In the genomic region with DNA sequence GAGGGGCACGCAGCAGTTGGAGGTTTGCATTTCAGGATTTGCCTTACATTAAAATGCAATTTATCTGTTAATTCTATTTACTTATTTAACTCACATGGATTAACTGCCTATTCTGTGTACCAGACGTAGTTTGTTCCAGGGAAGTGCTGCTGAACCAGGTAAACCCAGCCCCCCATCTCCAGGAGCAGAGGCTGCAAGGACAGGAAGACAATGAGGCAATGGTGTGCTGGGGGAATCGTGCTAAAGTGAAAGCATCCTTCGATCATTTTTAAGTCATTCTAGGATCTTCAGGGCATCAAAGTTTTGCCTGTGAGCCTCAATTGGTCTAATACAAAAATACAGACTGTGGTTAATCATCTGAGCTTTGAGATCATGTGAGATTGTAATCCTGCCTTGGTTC, we compare ENCODE assay signal across 14 cellular contexts.
DNase-seq lines count a peak whose midpoint lies in the region; ATAC-seq and TF ChIP-seq lines count a peak whose summit lies in the region.
"Had no signal": no experiment of that assay in that cellular context is flagged by ENCODE, and none has a peak within 500 bp of the region (broad histone marks: within the 10 kb centered on the region; RNA-seq: fewer than 3 reads in every experiment).

No MANE protein-coding gene starts in this region.

- H3K9ac ChIP-seq in DND-41 (ENCODE audit: low read depth, low read length) = no peak overlapping the region
- H3K9ac ChIP-seq: neural progenitor cell had no signal

- TF ChIP-seq CTCF in DND-41 (IDR thresholded peaks at IDR 0.05; ENCODE audit: borderline replicate concordance, extremely low read depth, low read length, poor library complexity, severe bottlenecking) (no peak), GM10248 (IDR thresholded peaks at IDR 0.05; ENCODE audit: control extremely low read depth, extremely low read depth, low read depth, missing control alignments) (no peak)

- H3K9me3 Mint-ChIP-seq in activated CD4-positive, alpha-beta T cell treated with anti-CD3 and anti-CD28 coated beads for 36 hours (ENCODE audit: low read depth) = peaks cover 7% of the 10 kb centered on the region
- peaks cover 26% of the 10 kb centered on the region for H3K9me3 Mint-ChIP-seq in activated T-helper 2 cell treated with anti-CD3 and anti-CD28 coated beads, Interferon-gamma antibody, Interleukin-2, Interleukin-4, amounts not matched to agents 10 μg/mL and 5 μg/mL and 100 μg/mL, durations not matched to agents 14 hours and 24 hours and 36 hours
- peaks cover 0 to 26% (median 6%) of the 10 kb centered on the region in 11 donors for H3K9me3 Mint-ChIP-seq in naive thymus-derived CD4-positive, alpha-beta T cell

- DNase-seq in activated CD4-positive, alpha-beta T cell treated with anti-CD3 and anti-CD28 coated beads for 36 hours = no peak
- no peak for DNase-seq in activated CD4-positive, alpha-beta T cell treated with anti-CD3 and anti-CD28 coated beads, Interleukin-2, amount 50 U/mL, for 4 hours
- DNase-seq in DND-41 (no peak), erythroblast (lab: John Stamatoyannopoulos, UW) (no peak), GM10248 (ENCODE audit: extremely low spot score) (no peak), T-helper 9 cell (no peak)
- no peak for DNase-seq in activated T-helper 2 cell treated with anti-CD3 and anti-CD28 coated beads, Interferon-gamma antibody, Interleukin-2, Interleukin-4, amounts not matched to agents 10 μg/mL and 5 μg/mL and 100 μg/mL, durations not matched to agents 14 hours and 24 hours and 36 hours (ENCODE audit: low spot score)
- peak in 2 of 9 donors; percentile 42 to 60 for DNase-seq in naive thymus-derived CD4-positive, alpha-beta T cell
- DNase-seq: 8988T, left ventricle myocardium superior, NCI-H1436, WERI-Rb-1 had no signal

- peaks cover 2% of the 10 kb centered on the region for H3K36me3 Mint-ChIP-seq in activated CD4-positive, alpha-beta T cell treated with anti-CD3 and anti-CD28 coated beads for 36 hours (ENCODE audit: low read depth)
- H3K36me3 Mint-ChIP-seq in activated T-helper 2 cell treated with anti-CD3 and anti-CD28 coated beads, Interferon-gamma antibody, Interleukin-2, Interleukin-4, amounts not matched to agents 10 μg/mL and 5 μg/mL and 100 μg/mL, durations not matched to agents 14 hours and 24 hours and 36 hours (ENCODE audit: low read depth) = peaks cover 17% of the 10 kb centered on the region
- H3K36me3 Mint-ChIP-seq in naive thymus-derived CD4-positive, alpha-beta T cell = peaks cover 0 to 15% (median 9%) of the 10 kb centered on the region in 5 donors

- peaks cover 31% of the 10 kb centered on the region for H3K4me1 Mint-ChIP-seq in activated CD4-positive, alpha-beta T cell treated with anti-CD3 and anti-CD28 coated beads for 36 hours
- H3K4me1 Mint-ChIP-seq in activated T-helper 2 cell treated with anti-CD3 and anti-CD28 coated beads, Interferon-gamma antibody, Interleukin-2, Interleukin-4, amounts not matched to agents 10 μg/mL and 5 μg/mL and 100 μg/mL, durations not matched to agents 14 hours and 24 hours and 36 hours (ENCODE audit: low read depth) = peaks cover 23% of the 10 kb centered on the region
- peaks cover 20 to 37% (median 34%) of the 10 kb centered on the region in 7 donors for H3K4me1 Mint-ChIP-seq in naive thymus-derived CD4-positive, alpha-beta T cell

- no peaks in the 10 kb centered on the region for H3K27me3 ChIP-seq in DND-41 (ENCODE audit: insufficient read depth, low read length, poor library complexity)
- no peaks in the 10 kb centered on the region for H3K27me3 ChIP-seq in naive thymus-derived CD4-positive, alpha-beta T cell (ENCODE audit: control insufficient read depth in 2 of 2, insufficient read depth in 2 of 2, low read length in 2 of 2)
- H3K27me3 ChIP-seq: right lobe of liver had no signal

- POLR2A ChIA-PET in activated CD4-positive, alpha-beta T cell treated with anti-CD3 and anti-CD28 coated beads for 36 hours (lab: Charles Lee) = no interaction called here
- POLR2A ChIA-PET in naive thymus-derived CD4-positive, alpha-beta T cell (lab: Charles Lee) = interaction anchor here (1.0 to 2.1 kb wide), 3 partner anchors 29 to 73 kb away, joined by 3 to 6 read pairs (median 6); no protein-coding TSS in a partner anchor
- POLR2A ChIA-PET in GM10248 (lab: Yijun Ruan, JAX) = no interaction called here

- peak; percentile 24 for ATAC-seq in activated CD4-positive, alpha-beta T cell treated with anti-CD3 and anti-CD28 coated beads for 36 hours
- no peak for ATAC-seq in DND-41 (ENCODE audit: insufficient read depth, low read depth)
- peak; percentile 47 for ATAC-seq in naive thymus-derived CD4-positive, alpha-beta T cell

- no peak overlapping the region for H2AFZ ChIP-seq in DND-41 (ENCODE audit: low read depth, low read length)
- H2AFZ ChIP-seq: neural progenitor cell had no signal

- no peaks in the 10 kb centered on the region for H3K79me2 ChIP-seq in DND-41 (ENCODE audit: insufficient read depth, low read length)

- peak overlapping the region; percentile 67 for H3K4me3 Mint-ChIP-seq in activated CD4-positive, alpha-beta T cell treated with anti-CD3 and anti-CD28 coated beads for 36 hours
- H3K4me3 Mint-ChIP-seq in activated T-helper 2 cell treated with anti-CD3 and anti-CD28 coated beads, Interferon-gamma antibody, Interleukin-2, Interleukin-4, amounts not matched to agents 10 μg/mL and 5 μg/mL and 100 μg/mL, durations not matched to agents 14 hours and 24 hours and 36 hours (ENCODE audit: low read depth) = peak overlapping the region; percentile 75
- peak overlapping the region; percentile 77 to 93 (median 87) for H3K4me3 Mint-ChIP-seq in naive thymus-derived CD4-positive, alpha-beta T cell
- H3K4me3 Mint-ChIP-seq: neural progenitor cell had no signal

- peak overlapping the region; percentile 39; the same call in 1 of the 2 replicates for H3K4me2 ChIP-seq in DND-41 (ENCODE audit: insufficient read depth, low read length)
- H3K4me2 ChIP-seq: neural progenitor cell had no signal

- TF ChIP-seq POLR2A in erythroblast (IDR thresholded peaks at IDR 0.05; ENCODE audit: low read length) = no peak

- H3K36me3 ChIP-seq in DND-41 (ENCODE audit: insufficient read depth, low read length) = no peaks in the 10 kb centered on the region
- H3K36me3 ChIP-seq in naive thymus-derived CD4-positive, alpha-beta T cell (ENCODE audit: control insufficient read depth in 2 of 3, insufficient read depth in 3 of 3, low read length in 3 of 3) = no peaks in the 10 kb centered on the region
- H3K36me3 ChIP-seq: neural progenitor cell, right lobe of liver, WERI-Rb-1 had no signal

- H4K20me1 ChIP-seq in DND-41 (ENCODE audit: insufficient read depth, low read length) = no peaks in the 10 kb centered on the region

- intact Hi-C loops in activated CD4-positive, alpha-beta T cell treated with anti-CD3 and anti-CD28 coated beads for 36 hours (cut with DNase I, micrococcal nuclease) = loop anchor here (1.0 kb wide), 1 partner anchor 13 kb away; no protein-coding TSS in a partner anchor
- intact Hi-C loops in activated T-helper 2 cell treated with anti-CD3 and anti-CD28 coated beads, Interferon-gamma antibody, Interleukin-2, Interleukin-4, amounts not matched to agents 10 μg/mL and 5 μg/mL and 100 μg/mL, durations not matched to agents 14 hours and 24 hours and 36 hours (cut with micrococcal nuclease) = no loop called here
- intact Hi-C loops in naive thymus-derived CD4-positive, alpha-beta T cell (cut with micrococcal nuclease) = loop anchor here (1.0 to 5.0 kb wide), 9 partner anchors 13 to 324 kb away; partner anchors contain the start of gene DNAJB6 (in 1 of the 2)

- peak overlapping the region; percentile 92 for H3K27ac Mint-ChIP-seq in activated CD4-positive, alpha-beta T cell treated with anti-CD3 and anti-CD28 coated beads for 36 hours
- peak overlapping the region; percentile 87 for H3K27ac Mint-ChIP-seq in activated T-helper 2 cell treated with anti-CD3 and anti-CD28 coated beads, Interferon-gamma antibody, Interleukin-2, Interleukin-4, amounts not matched to agents 10 μg/mL and 5 μg/mL and 100 μg/mL, durations not matched to agents 14 hours and 24 hours and 36 hours
- peak overlapping the region; percentile 86 to 100 (median 96) for H3K27ac Mint-ChIP-seq in naive thymus-derived CD4-positive, alpha-beta T cell

- H3K27ac ChIP-seq in DND-41 (ENCODE audit: low read length) = no peak overlapping the region
- H3K27ac ChIP-seq in naive thymus-derived CD4-positive, alpha-beta T cell (ENCODE audit: low read depth, low read length) = peak overlapping the region; percentile 68
- H3K27ac ChIP-seq: neural progenitor cell, right lobe of liver, WERI-Rb-1 had no signal

- H3K9me3 ChIP-seq in DND-41 (ENCODE audit: insufficient read depth, low read length, severe bottlenecking) = peaks cover 2% of the 10 kb centered on the region
- H3K9me3 ChIP-seq in naive thymus-derived CD4-positive, alpha-beta T cell (ENCODE audit: control insufficient read depth in 2 of 3, low read length in 3 of 3) = peaks cover 0 to 6% (median 0%) of the 10 kb centered on the region in 3 experiments
- H3K9me3 ChIP-seq: right lobe of liver had no signal

- H3K4me1 ChIP-seq in DND-41 (ENCODE audit: insufficient read depth, low read length) = peaks cover 12% of the 10 kb centered on the region
- H3K4me1 ChIP-seq in naive thymus-derived CD4-positive, alpha-beta T cell (ENCODE audit: control insufficient read depth in 2 of 2, insufficient read depth in 2 of 2, low read length in 2 of 2) = peaks cover 20 to 22% of the 10 kb centered on the region in 2 donors
- H3K4me1 ChIP-seq: neural progenitor cell, right lobe of liver had no signal

- no peak overlapping the region for H3K4me3 ChIP-seq in DND-41 (ENCODE audit: low read depth in 1 of 2, low read length in 2 of 2)
- H3K4me3 ChIP-seq in naive thymus-derived CD4-positive, alpha-beta T cell (ENCODE audit: low read length) = peak overlapping the region; percentile 26
- H3K4me3 ChIP-seq: neural progenitor cell, right lobe of liver had no signal

- H3K27me3 Mint-ChIP-seq in activated CD4-positive, alpha-beta T cell treated with anti-CD3 and anti-CD28 coated beads for 36 hours = peaks cover 6% of the 10 kb centered on the region
- peaks cover 13% of the 10 kb centered on the region for H3K27me3 Mint-ChIP-seq in activated T-helper 2 cell treated with anti-CD3 and anti-CD28 coated beads, Interferon-gamma antibody, Interleukin-2, Interleukin-4, amounts not matched to agents 10 μg/mL and 5 μg/mL and 100 μg/mL, durations not matched to agents 14 hours and 24 hours and 36 hours (ENCODE audit: low read depth)
- H3K27me3 Mint-ChIP-seq in naive thymus-derived CD4-positive, alpha-beta T cell = peaks cover 0 to 27% (median 7%) of the 10 kb centered on the region in 5 donors

- CTCF ChIA-PET in activated CD4-positive, alpha-beta T cell treated with anti-CD3 and anti-CD28 coated beads for 36 hours (lab: Charles Lee) = interaction anchor here (0.7 to 1.3 kb wide), 2 partner anchors 29 to 225 kb away, joined by 3 to 4 read pairs; no protein-coding TSS in a partner anchor
- CTCF ChIA-PET in naive thymus-derived CD4-positive, alpha-beta T cell (lab: Charles Lee) = interaction anchor here (0.8 to 1.4 kb wide), 2 partner anchors 31 to 32 kb away, joined by 3 to 4 read pairs; no protein-coding TSS in a partner anchor
- CTCF ChIA-PET in GM10248 (lab: Yijun Ruan, JAX) = no interaction called here
